ENCODE assay signal across 8 cellular contexts in the genomic region with DNA sequence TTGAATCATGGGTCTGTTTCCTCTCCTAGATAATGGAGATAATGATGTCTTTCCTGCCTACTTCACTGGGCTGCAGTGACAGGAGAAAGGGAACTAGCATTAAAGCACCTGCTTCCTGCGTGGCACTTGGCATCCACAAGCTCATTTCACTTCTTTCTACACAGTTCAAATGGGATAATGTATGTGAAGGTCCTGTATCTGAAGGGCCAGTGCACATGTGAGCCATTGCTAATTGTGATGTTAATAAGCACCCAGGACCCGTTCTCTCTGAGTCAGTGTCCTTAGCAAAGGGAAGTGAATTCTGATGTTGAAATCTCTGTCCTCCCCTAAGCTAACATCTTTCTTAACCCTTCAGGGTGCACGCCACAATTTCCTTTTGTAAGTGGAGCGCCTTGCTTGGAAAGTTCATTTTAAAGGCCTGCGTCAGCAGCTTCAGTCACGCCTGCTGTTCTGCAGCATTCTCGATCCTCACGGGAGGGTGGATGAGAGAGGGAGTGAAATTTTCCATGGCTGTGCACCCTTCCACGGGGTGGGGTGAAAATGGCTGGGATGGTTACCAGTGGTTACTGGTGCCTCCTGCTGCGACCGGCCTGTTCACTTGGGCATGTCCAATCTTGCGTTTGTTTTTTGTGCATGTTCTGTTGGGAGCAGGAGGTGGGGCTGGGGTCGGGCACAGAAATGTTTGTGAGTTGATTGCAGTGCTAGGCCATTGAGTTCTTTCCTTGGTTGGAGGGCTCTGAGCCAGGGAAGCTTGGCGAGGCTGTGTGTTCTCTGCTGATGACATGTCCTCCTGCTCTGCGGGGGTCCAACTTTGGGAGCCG. TPM values are rescaled to one million over a fixed set of nuclear protein-coding genes. Genes with fewer than 3 reads are reported as not detected.
DNase-seq lines count a peak whose midpoint lies in the region; ATAC-seq, FAIRE-seq and TF ChIP-seq lines count a peak whose summit lies in the region.
"Had no signal": no experiment of that assay in that cellular context is flagged by ENCODE, and none has a peak within 500 bp of the region (broad histone marks: within the 10 kb centered on the region; RNA-seq: fewer than 3 reads in every experiment).

No MANE protein-coding gene starts in this region.

- peaks cover 12% of the 10 kb centered on the region for H3K36me3 ChIP-seq in RWPE2 (ENCODE audit: low read depth)
- no peaks in the 10 kb centered on the region for H3K36me3 ChIP-seq in pancreas
- no peaks in the 10 kb centered on the region for H3K36me3 ChIP-seq in OCI-LY7 (ENCODE audit: insufficient read depth, low read length)

- ATAC-seq in RWPE2 (ENCODE audit: low read depth) (peak; percentile 76), pancreas (peak in 3 of 4 donors; percentile 5 to 33 (median 12)), GM19467 (IDR thresholded peaks at IDR 0.05; ENCODE audit: unreplicated experiment) (no peak)

- POLR2A ChIA-PET in OCI-LY7 (lab: Charles Lee), result no interaction called here

- H3K4me1 Mint-ChIP-seq in activated CD4-positive, alpha-beta T cell treated with anti-CD3 and anti-CD28 coated beads, Interleukin-2, amount 10 ng/mL, durations not matched to agents 24 days and 14 days, result peaks cover 52% of the 10 kb centered on the region

- H3K9me3 ChIP-seq in RWPE2 (ENCODE audit: severe bottlenecking), result no peaks in the 10 kb centered on the region
- H3K9me3 ChIP-seq in pancreas, result no peaks in the 10 kb centered on the region
- no peaks in the 10 kb centered on the region for H3K9me3 ChIP-seq in OCI-LY7 (ENCODE audit: low read length)
- H3K9me3 ChIP-seq: SJSA1 had no signal

- H3K27ac ChIP-seq in HL-60 (replicated peaks) (peak overlapping the region; percentile 58), RWPE2 (ENCODE audit: poor library complexity, severe bottlenecking) (peak overlapping the region; percentile 97), pancreas (no peak overlapping the region), OCI-LY7 (ENCODE audit: low read depth, low read length, poor library complexity, severe bottlenecking) (no peak overlapping the region)
- H3K27ac ChIP-seq: SJSA1 had no signal

- H3K4me3 ChIP-seq in HL-60 (replicated peaks; ENCODE audit: insufficient read depth, low read length), result no peak overlapping the region
- no peak overlapping the region for H3K4me3 ChIP-seq in RWPE2 (ENCODE audit: severe bottlenecking)
- no peak overlapping the region for H3K4me3 ChIP-seq in fibroblast of the aortic adventitia (ENCODE audit: low read depth, low read length)
- no peak overlapping the region for H3K4me3 ChIP-seq in pancreas
- no peak overlapping the region for H3K4me3 ChIP-seq in OCI-LY7 (ENCODE audit: low read depth, low read length, poor library complexity, severe bottlenecking)
- H3K4me3 ChIP-seq: SJSA1 had no signal

- intact Hi-C loops in pancreas (cut with DNase I) (no loop called here), OCI-LY7 (cut with micrococcal nuclease; ENCODE audit: unreplicated experiment) (no loop called here)
- intact Hi-C loops in activated CD4-positive, alpha-beta T cell treated with anti-CD3 and anti-CD28 coated beads, Interleukin-2, amount 10 ng/mL, durations not matched to agents 24 days and 14 days (cut with micrococcal nuclease), result no loop called here

- 78 to 81% methylated on average over 16 of the region's 16 CpGs for WGBS in pancreas, 2 donors

- H3K36me3 Mint-ChIP-seq in activated CD4-positive, alpha-beta T cell treated with anti-CD3 and anti-CD28 coated beads, Interleukin-2, amount 10 ng/mL, durations not matched to agents 24 days and 14 days (ENCODE audit: low read depth), result peaks cover 18% of the 10 kb centered on the region

- CTCF ChIA-PET in OCI-LY7 (lab: Charles Lee; ENCODE audit: unreplicated experiment), result no interaction called here

- H4K20me1 ChIP-seq in OCI-LY7 (ENCODE audit: insufficient read depth, low read length), result no peaks in the 10 kb centered on the region

- TF ChIP-seq CTCF in HL-60 (IDR thresholded peaks at IDR 0.05; ENCODE audit: insufficient read depth, low read length) (no peak), RWPE2 (IDR thresholded peaks at IDR 0.05; ENCODE audit: poor library complexity, severe bottlenecking) (no peak), fibroblast of the aortic adventitia (IDR thresholded peaks at IDR 0.05; ENCODE audit: insufficient read depth, low read length) (no peak), pancreas (IDR thresholded peaks at IDR 0.05) (no peak), OCI-LY7 (conservative IDR thresholded peaks at IDR 0.05; ENCODE audit: low read length) (no peak)

- H3K9me2 ChIP-seq in OCI-LY7 (ENCODE audit: insufficient read depth, low read length), result no peaks in the 10 kb centered on the region

- no peaks in the 10 kb centered on the region for H3K9me3 Mint-ChIP-seq in activated CD4-positive, alpha-beta T cell treated with anti-CD3 and anti-CD28 coated beads, Interleukin-2, amount 10 ng/mL, durations not matched to agents 24 days and 14 days

- H3K79me2 ChIP-seq in OCI-LY7 (ENCODE audit: insufficient read depth, low read depth, low read length), result no peaks in the 10 kb centered on the region

- no peak overlapping the region for H3K27ac Mint-ChIP-seq in activated CD4-positive, alpha-beta T cell treated with anti-CD3 and anti-CD28 coated beads, Interleukin-2, amount 10 ng/mL, durations not matched to agents 24 days and 14 days

- no peaks in the 10 kb centered on the region for H3K27me3 Mint-ChIP-seq in activated CD4-positive, alpha-beta T cell treated with anti-CD3 and anti-CD28 coated beads, Interleukin-2, amount 10 ng/mL, durations not matched to agents 24 days and 14 days

- no peak for FAIRE-seq in pancreas (lab: Jason Lieb, UNC)

- DNase-seq in HL-60 (ENCODE audit: low read depth in 1 of 2, low spot score in 1 of 2) (peak; percentile 92 to 94), RWPE2 (ENCODE audit: low spot score) (peak; percentile 87), fibroblast of the aortic adventitia (ENCODE audit: low read depth) (peak; percentile 82), pancreas (no peak), OCI-LY7 (ENCODE audit: low spot score) (no peak)
- no peak for DNase-seq in activated CD4-positive, alpha-beta T cell treated with anti-CD3 and anti-CD28 coated beads, Interleukin-2, amount 10 ng/mL, durations not matched to agents 24 days and 14 days

- H2AFZ ChIP-seq in OCI-LY7 (ENCODE audit: low read length), result no peak overlapping the region

- BruUV-seq in OCI-LY7 (replicated peaks; lab: Mats Ljungman, UMichigan), result no TSS peak

- H3K4me1 ChIP-seq in RWPE2 (ENCODE audit: insufficient read depth, poor library complexity, severe bottlenecking) (peaks cover 68% of the 10 kb centered on the region), pancreas (peaks cover 4 to 12% (median 7%) of the 10 kb centered on the region in 3 donors), OCI-LY7 (ENCODE audit: insufficient read depth, low read length, poor library complexity, severe bottlenecking) (no peaks in the 10 kb centered on the region)
- H3K4me1 ChIP-seq: SJSA1 had no signal

- no peak overlapping the region for H3K4me3 Mint-ChIP-seq in activated CD4-positive, alpha-beta T cell treated with anti-CD3 and anti-CD28 coated beads, Interleukin-2, amount 10 ng/mL, durations not matched to agents 24 days and 14 days

- H3K27me3 ChIP-seq in HL-60 (ENCODE audit: insufficient read depth, poor library complexity, severe bottlenecking) (no peaks in the 10 kb centered on the region), RWPE2 (ENCODE audit: insufficient read depth, poor library complexity, severe bottlenecking) (no peaks in the 10 kb centered on the region), pancreas (no peaks in the 10 kb centered on the region)
- H3K27me3 ChIP-seq: SJSA1 had no signal

- H3K4me2 ChIP-seq in OCI-LY7 (ENCODE audit: low read length), result no peak overlapping the region

RNA-seq across cellular contexts. Expression of a gene that starts 59.2 kb away (rescaled TPM):
- total RNA-seq in fibroblast of the aortic adventitia (ENCODE audit: low replicate concordance) (84.1 and 98.2 TPM in 2 replicates), pancreas (10 to 100 TPM in 3 of 6 donors, 1 to 10 TPM in 3; 7.2 to 18.1 (median 10.6) TPM), OCI-LY7 (2022) (23.1 and 31.5 TPM in 2 replicates)
- polyA plus RNA-seq in pancreas, result 1 to 10 TPM; 6.7 to 8.8 TPM
- 183 and 185 TPM in 2 replicates for total RNA-seq in activated CD4-positive, alpha-beta T cell treated with anti-CD3 and anti-CD28 coated beads, Interleukin-2, amount 10 ng/mL, durations not matched to agents 24 days and 14 days
- 9.7 and 13.1 TPM in 2 replicates for total RNA-seq in OCI-LY7 (2014; rRNA removed; shearing (Covaris generic))

Comparison
In these comparisons a context has a peak if more than half of its experiments do, and no peak if none do; other contexts are left out.
1. DNase-seq: peak in HL-60 (2 of 2), RWPE2 (single experiment) and fibroblast of the aortic adventitia (single experiment); none in pancreas (0 of 6), activated CD4-positive, alpha-beta T cell treated with anti-CD3 and anti-CD28 coated beads, Interleukin-2, amount 10 ng/mL, durations not matched to agents 24 days and 14 days (single experiment) and OCI-LY7 (single experiment).
2. H3K27ac ChIP-seq: peak in HL-60 (single experiment) and RWPE2 (single experiment); none in pancreas (0 of 4) and OCI-LY7 (single experiment).